ENCODE assay signal across 29 cellular contexts in genomic region chrX:140505421-140506337, GRCh38. TPM values are rescaled to one million over a fixed set of nuclear protein-coding genes. Genes with fewer than 3 reads are reported as not detected.
A peak's percentile ranks its signal among the peaks of the same experiment; 100 is the strongest.
DNase-seq lines count a peak whose midpoint lies in the region; ATAC-seq, FAIRE-seq and TF ChIP-seq lines count a peak whose summit lies in the region.
"Had no signal": no experiment of that assay in that cellular context is flagged by ENCODE, and none has a peak within 500 bp of the region (broad histone marks: within the 10 kb centered on the region; RNA-seq: fewer than 3 reads in every experiment).

No MANE protein-coding gene starts in this region.

- H3K4me3 ChIP-seq in IMR-90 (ENCODE audit: insufficient read depth, low read depth, low read length) (no peak overlapping the region), H1 (ENCODE audit: extremely low read depth in 1 of 4, insufficient read depth in 2 of 4, low read depth in 3 of 4, low read length in 4 of 4) (peak overlapping the region; percentile 49 to 72 (median 54)), right atrium auricular region (no peak overlapping the region)
- H3K4me3 ChIP-seq: GM12878, SJCRH30 had no signal

- TF ChIP-seq RAD21 in IMR-90 (IDR thresholded peaks at IDR 0.05; ENCODE audit: low read length) (no peak), H1 (IDR thresholded peaks at IDR 0.05 in 1 of 2, conservative IDR thresholded peaks at IDR 0.05 in 1 of 2; ENCODE audit: low read depth in 2 of 2, low read length in 2 of 2) (no peak)

- H3K4me2 ChIP-seq in IMR-90 (ENCODE audit: low read depth, low read length) (no peak overlapping the region), H1 (ENCODE audit: insufficient read depth in 1 of 2, low read depth in 2 of 2, low read length in 2 of 2) (peak overlapping the region; percentile 68 to 84)
- H3K4me2 ChIP-seq: KMS-11 had no signal

- no peak overlapping the region for H3K27ac ChIP-seq in IMR-90 (ENCODE audit: insufficient read depth, low read length)
- H3K27ac ChIP-seq in H1 (ENCODE audit: low read depth, low read length), result no peak overlapping the region
- H3K27ac ChIP-seq in right atrium auricular region, result no peak overlapping the region
- H3K27ac ChIP-seq: brain microvascular endothelial cell, esophagus muscularis mucosa, KMS-11, SJCRH30 had no signal

- H3K23ac ChIP-seq in IMR-90 (ENCODE audit: low read depth, low read length), result no peak overlapping the region
- H3K23ac ChIP-seq in H1 (ENCODE audit: insufficient read length), result no peak overlapping the region

- H2BK120ac ChIP-seq in IMR-90 (ENCODE audit: low read depth, low read length) (no peak overlapping the region), H1 (replicated peaks; ENCODE audit: low read depth, low read length) (no peak overlapping the region)

- H2BK15ac ChIP-seq in IMR-90 (ENCODE audit: low read depth, low read length) (no peak overlapping the region), H1 (ENCODE audit: low read length) (no peak overlapping the region)

- H3K4ac ChIP-seq in IMR-90 (ENCODE audit: low read depth, low read length) (no peak overlapping the region), H1 (replicated peaks; ENCODE audit: insufficient read length, low read depth, low read length) (no peak overlapping the region)

- H3K4me1 ChIP-seq in IMR-90 (ENCODE audit: control insufficient read depth, insufficient read depth, low read length), result no peaks in the 10 kb centered on the region
- peaks cover 0 to 11% (median 6%) of the 10 kb centered on the region in 4 experiments; a peak in 6 of 7 replicates for H3K4me1 ChIP-seq in H1 (replicated peaks in 1 of 4; ENCODE audit: control insufficient read depth in 3 of 4, insufficient read depth in 4 of 4, low read length in 3 of 4)
- peaks cover 0 to 28% of the 10 kb centered on the region in 2 donors for H3K4me1 ChIP-seq in right atrium auricular region
- H3K4me1 ChIP-seq: SJCRH30 had no signal

- H4K20me1 ChIP-seq in IMR-90 (ENCODE audit: insufficient read depth, low read length) (no peaks in the 10 kb centered on the region), H1 (replicated peaks in 1 of 2; ENCODE audit: control insufficient read depth in 1 of 2, insufficient read depth in 2 of 2, low read length in 2 of 2) (peaks cover 0 to 2% of the 10 kb centered on the region in 2 experiments)

- dilution Hi-C loops in IMR-90 (cut with HindIII; ENCODE audit: low sequenced_read_pairs, unreplicated experiment), result no loop called here

- no peak overlapping the region for H2AK9ac ChIP-seq in IMR-90 (replicated peaks; ENCODE audit: low read depth, low read length, poor library complexity)

- ATAC-seq in IMR-90 (ENCODE audit: low read depth), result no peak
- ATAC-seq: CD8-positive, alpha-beta T cell; GM12878; natural killer cell treated with Interleukin-12 subunit alpha and Interleukin-12 subunit beta and Interleukin-15 and Interleukin-18, amount 100 ng/mL, for 72 hours; sciatic nerve had no signal

- TF ChIP-seq CTCF in IMR-90 (conservative IDR thresholded peaks at IDR 0.05; ENCODE audit: low read depth, low read length) (no peak), H1 (IDR thresholded peaks at IDR 0.05; ENCODE audit: control extremely low read depth in 1 of 3, insufficient read depth in 1 of 3, low read depth in 1 of 3, low read length in 3 of 3) (no peak), neural crest cell (conservative IDR thresholded peaks at IDR 0.05) (no peak), right atrium auricular region (IDR thresholded peaks at IDR 0.05) (no peak)

- peaks cover 17% of the 10 kb centered on the region for H3K36me3 Mint-ChIP-seq in neural crest cell (ENCODE audit: low read depth)
- H3K36me3 Mint-ChIP-seq in activated CD4-positive, alpha-beta memory T cell treated with anti-CD3 and anti-CD28 coated beads for 36 hours, result no peaks in the 10 kb centered on the region
- H3K36me3 Mint-ChIP-seq: CD8-positive, alpha-beta T cell; memory B cell; natural killer cell treated with Interleukin-12 subunit alpha and Interleukin-12 subunit beta and Interleukin-15 and Interleukin-18, amount 100 ng/mL, for 72 hours had no signal

- H3K4me1 Mint-ChIP-seq in neural crest cell, result peaks cover 61% of the 10 kb centered on the region
- peaks cover 5% of the 10 kb centered on the region for H3K4me1 Mint-ChIP-seq in activated CD4-positive, alpha-beta memory T cell treated with anti-CD3 and anti-CD28 coated beads for 36 hours (ENCODE audit: low read depth)
- H3K4me1 Mint-ChIP-seq: memory B cell had no signal

- CTCF ChIA-PET in IMR-90 (lab: Yijun Ruan, JAX) (no interaction called here), H1 (lab: Charles Lee; ENCODE audit: partially characterized antibody) (interaction anchor here (0.8 to 1.0 kb wide), 2 partner anchors 329 to 449 kb away, joined by 3 read pairs; no protein-coding TSS in a partner anchor)
- CTCF ChIA-PET in activated CD4-positive, alpha-beta memory T cell treated with anti-CD3 and anti-CD28 coated beads for 36 hours (lab: Charles Lee), result no interaction called here

- H3K4me3 Mint-ChIP-seq in neural crest cell, result peak overlapping the region; percentile 98
- H3K4me3 Mint-ChIP-seq in activated CD4-positive, alpha-beta memory T cell treated with anti-CD3 and anti-CD28 coated beads for 36 hours, result no peak overlapping the region
- H3K4me3 Mint-ChIP-seq: CD8-positive, alpha-beta T cell; memory B cell; natural killer cell treated with Interleukin-12 subunit alpha and Interleukin-12 subunit beta and Interleukin-15 and Interleukin-18, amount 100 ng/mL, for 72 hours had no signal

- no peak overlapping the region for H2BK12ac ChIP-seq in H1 (ENCODE audit: low read depth, low read length)

- H3K79me2 ChIP-seq in H1 (ENCODE audit: control insufficient read depth in 1 of 2, insufficient read depth in 2 of 2, low read length in 2 of 2), result peaks cover 0 to 3% of the 10 kb centered on the region in 2 experiments; a peak in 1 of 4 replicates

- no peaks in the 10 kb centered on the region for H3K9me1 ChIP-seq in IMR-90 (ENCODE audit: insufficient read depth, low read length)

- peaks cover 94% of the 10 kb centered on the region for H3K27me3 Mint-ChIP-seq in neural crest cell (ENCODE audit: low read depth)
- H3K27me3 Mint-ChIP-seq in activated CD4-positive, alpha-beta memory T cell treated with anti-CD3 and anti-CD28 coated beads for 36 hours, result peaks cover 49% of the 10 kb centered on the region

- TF ChIP-seq POLR2A in IMR-90 (IDR thresholded peaks at IDR 0.05; ENCODE audit: low read depth, low read length) (no peak), H1 (IDR thresholded peaks at IDR 0.05; ENCODE audit: control extremely low read depth in 1 of 2, low read depth in 2 of 2, low read length in 2 of 2) (no peak)

- H3K9me3 ChIP-seq in IMR-90 (ENCODE audit: control insufficient read depth, insufficient read depth, low read length), result peaks cover 13% of the 10 kb centered on the region; the same call in 1 of the 2 replicates
- no peaks in the 10 kb centered on the region for H3K9me3 ChIP-seq in H1 (ENCODE audit: insufficient read depth in 2 of 2, low read depth in 1 of 2, low read length in 1 of 2)
- H3K9me3 ChIP-seq in right atrium auricular region, result no peaks in the 10 kb centered on the region
- H3K9me3 ChIP-seq: esophagus muscularis mucosa, SJCRH30 had no signal

- H3K36me3 ChIP-seq in IMR-90 (ENCODE audit: control insufficient read depth, insufficient read depth, low read length) (no peaks in the 10 kb centered on the region), H1 (ENCODE audit: control insufficient read depth in 2 of 4, insufficient read depth in 4 of 4, low read length in 3 of 4) (no peaks in the 10 kb centered on the region), right atrium auricular region (no peaks in the 10 kb centered on the region)
- H3K36me3 ChIP-seq: brain microvascular endothelial cell, esophagus muscularis mucosa, SJCRH30 had no signal

- POLR2A ChIA-PET in IMR-90 (lab: Charles Lee; ENCODE audit: unreplicated experiment), result no interaction called here
- POLR2A ChIA-PET in H1 (lab: Charles Lee; ENCODE audit: partially characterized antibody), result interaction anchor here (1.3 to 1.6 kb wide), 3 partner anchors 18 to 66 kb away, joined by 3 to 5 read pairs (median 4); no protein-coding TSS in a partner anchor
- POLR2A ChIA-PET in activated CD4-positive, alpha-beta memory T cell treated with anti-CD3 and anti-CD28 coated beads for 36 hours (lab: Charles Lee), result no interaction called here

- WGBS in IMR-90 (ENCODE audit: extremely low coverage in 2 of 2, insufficient read length in 1 of 2), 2 experiments, result 27% methylated on average over 19 of the region's 63 CpGs; no CpG with 5 or more reads in 1 of the 2 experiments
- WGBS in H1 (ENCODE audit: extremely low coverage in 1 of 2, insufficient coverage in 1 of 2, insufficient read length in 1 of 2, insufficient replicate concordance in 2 of 2, low coverage in 1 of 2, low lambda C conversion rate in 2 of 2, missing lambda C conversion rate in 1 of 2), 2 experiments, result 1% methylated on average over 23 of the region's 63 CpGs; no CpG with 5 or more reads in 1 of the 2 experiments

- peak; percentile 60 for DNase-seq in ELF-1 (ENCODE audit: low read depth, low spot score)
- no peak for DNase-seq in IMR-90
- peak in 1 of 2 experiments; percentile 53 for DNase-seq in H1 (ENCODE audit: low read depth in 1 of 2, low spot score in 2 of 2)
- peak; percentile 50 for DNase-seq in neural crest cell (ENCODE audit: low read depth, low spot score)
- no peak for DNase-seq in activated CD4-positive, alpha-beta memory T cell treated with anti-CD3 and anti-CD28 coated beads for 36 hours
- DNase-seq in right atrium auricular region (ENCODE audit: low spot score), result no peak
- no peak for DNase-seq in HK-2 (ENCODE audit: unreplicated experiment)
- no peak for DNase-seq in stimulated activated CD4-positive, alpha-beta T cell treated with anti-CD3 and anti-CD28 coated beads, Interleukin-1b, Interleukin-23, amount 100 ng/mL, for 48 hours
- DNase-seq: activated CD4-positive, alpha-beta T cell treated with anti-CD3 and anti-CD28 coated beads for 48 hours; activated naive CD4-positive, alpha-beta T cell treated with anti-CD3 and anti-CD28 coated beads, Interleukin-2, amount 50 U/mL, for 16 hours; brain microvascular endothelial cell; CD8-positive, alpha-beta T cell; dermis blood vessel endothelial cell; GOT3; NCI-H1105; NCI-H2107; NCI-H524 treated with DMSO at 0.1 percent for 48 hours; OCI-M1; SJCRH30 had no signal

- no peaks in the 10 kb centered on the region for H3K79me1 ChIP-seq in IMR-90 (ENCODE audit: low read depth in 1 of 2, low read length in 2 of 2)
- H3K79me1 ChIP-seq in H1 (ENCODE audit: low read depth, low read length), result no peaks in the 10 kb centered on the region

- no peaks in the 10 kb centered on the region for H3K9me3 Mint-ChIP-seq in neural crest cell
- H3K9me3 Mint-ChIP-seq in activated CD4-positive, alpha-beta memory T cell treated with anti-CD3 and anti-CD28 coated beads for 36 hours, result no peaks in the 10 kb centered on the region
- H3K9me3 Mint-ChIP-seq: CD8-positive, alpha-beta T cell; memory B cell; natural killer cell treated with Interleukin-12 subunit alpha and Interleukin-12 subunit beta and Interleukin-15 and Interleukin-18, amount 100 ng/mL, for 72 hours had no signal

- intact Hi-C loops in IMR-90 (cut with micrococcal nuclease), result loop anchor here (10.0 kb wide), 1 partner anchor 451 kb away; no protein-coding TSS in a partner anchor
- intact Hi-C loops in activated CD4-positive, alpha-beta memory T cell treated with anti-CD3 and anti-CD28 coated beads for 36 hours (cut with micrococcal nuclease), result no loop called here

- in situ Hi-C loops in IMR-90 (cut with MboI; ENCODE audit: low sequenced_read_pairs), result no loop called here

- no TSS peak for BruUV-seq in IMR-90 (replicated peaks; lab: Mats Ljungman, UMichigan)

- H3K18ac ChIP-seq in IMR-90 (ENCODE audit: low read depth, low read length) (no peak overlapping the region), H1 (ENCODE audit: extremely low read depth, low read length) (no peak overlapping the region; the same call in 1 of the 2 replicates)

- H3K56ac ChIP-seq in IMR-90 (ENCODE audit: extremely low read depth, insufficient read depth, low read length) (no peak overlapping the region), H1 (replicated peaks; ENCODE audit: insufficient read length, low read depth, low read length) (no peak overlapping the region)

- peak overlapping the region; percentile 95 for H3K27ac Mint-ChIP-seq in neural crest cell (ENCODE audit: unreplicated experiment)
- H3K27ac Mint-ChIP-seq in activated CD4-positive, alpha-beta memory T cell treated with anti-CD3 and anti-CD28 coated beads for 36 hours, result no peak overlapping the region
- H3K27ac Mint-ChIP-seq: CD8-positive, alpha-beta T cell; memory B cell; natural killer cell treated with Interleukin-12 subunit alpha and Interleukin-12 subunit beta and Interleukin-15 and Interleukin-18, amount 100 ng/mL, for 72 hours had no signal

- H3K14ac ChIP-seq in IMR-90 (replicated peaks; ENCODE audit: low read depth, low read length) (no peak overlapping the region), H1 (ENCODE audit: insufficient read length) (no peak overlapping the region)

- H4K8ac ChIP-seq in IMR-90 (ENCODE audit: low read depth in 2 of 2, low read length in 2 of 2) (no peak overlapping the region), H1 (ENCODE audit: extremely low read depth, insufficient read depth, low read length) (no peak overlapping the region)

- H4K5ac ChIP-seq in IMR-90 (ENCODE audit: low read depth, low read length), result no peak overlapping the region
- H4K5ac ChIP-seq in H1 (ENCODE audit: insufficient read length, low read depth, low read length), result no peak overlapping the region

- H3K23me2 ChIP-seq in H1 (ENCODE audit: low read depth, low read length), result peaks cover 16% of the 10 kb centered on the region; the same call in 1 of the 2 replicates

- no peak overlapping the region for H2BK20ac ChIP-seq in IMR-90 (ENCODE audit: low read depth, low read length)
- no peak overlapping the region for H2BK20ac ChIP-seq in H1 (ENCODE audit: low read length)

- FAIRE-seq in H1 (lab: Jason Lieb, UNC), result no peak
- FAIRE-seq: GM12878 had no signal

- H3K9ac ChIP-seq in IMR-90 (ENCODE audit: low read depth, low read length), result no peak overlapping the region
- no peak overlapping the region; a peak in 2 of 7 replicates for H3K9ac ChIP-seq in H1 (replicated peaks in 1 of 4; ENCODE audit: extremely low read depth in 1 of 4, low read depth in 3 of 4, low read length in 3 of 4)
- H3K9ac ChIP-seq: KMS-11 had no signal

- H3K27me3 ChIP-seq in IMR-90 (ENCODE audit: control insufficient read depth, insufficient read depth, low read length) (peaks cover 83% of the 10 kb centered on the region), H1 (replicated peaks in 1 of 4; ENCODE audit: control insufficient read depth in 3 of 4, extremely low read depth in 1 of 4, insufficient read depth in 3 of 4, low read length in 3 of 4) (peaks cover 15 to 74% (median 47%) of the 10 kb centered on the region in 4 experiments), right atrium auricular region (peaks cover 10 to 23% of the 10 kb centered on the region in 2 donors)
- H3K27me3 ChIP-seq: SJCRH30 had no signal

- H4K91ac ChIP-seq in IMR-90 (ENCODE audit: insufficient read depth, low read depth, low read length) (no peak overlapping the region), H1 (replicated peaks; ENCODE audit: insufficient read length, low read length) (no peak overlapping the region)

- TF ChIP-seq EP300 in H1 (IDR thresholded peaks at IDR 0.05; ENCODE audit: borderline replicate concordance in 1 of 2, low read depth in 2 of 2, low read length in 2 of 2), result no peak

- H2BK5ac ChIP-seq in IMR-90 (ENCODE audit: low read depth, low read length, poor library complexity, severe bottlenecking), result no peak overlapping the region
- no peak overlapping the region for H2BK5ac ChIP-seq in H1 (ENCODE audit: low read depth, low read length)

- peak overlapping the region; percentile 14 for H2AFZ ChIP-seq in IMR-90 (replicated peaks; ENCODE audit: low read length, poor library complexity)
- H2AFZ ChIP-seq in H1 (ENCODE audit: low read length), result no peak overlapping the region; the same call in 1 of the 2 replicates

- H2AK5ac ChIP-seq in IMR-90 (ENCODE audit: low read depth, low read length) (no peak overlapping the region), H1 (ENCODE audit: low read depth, low read length) (no peak overlapping the region)

RNA-seq across cellular contexts. Expression of gene SOX3, which starts 0.8 kb away (rescaled TPM):
- total RNA-seq in IMR-90 (2012; rRNA removed) (not detected in 2 replicates), neural crest cell (201 and 205 TPM in 2 replicates), right atrium auricular region (not detected)
- polyA plus RNA-seq in IMR-90 (2012; rRNA removed) (0.03 TPM in 1 of 2 replicates, not detected in the other), H1 (2011; rRNA removed) (10.4 and 19.2 TPM in 2 replicates)
- polyA plus RNA-seq in IMR-90 (2012; cell fraction: cytosol; rRNA removed), result 0.03 TPM in 1 of 2 replicates, not detected in the other
- polyA plus RNA-seq in IMR-90 (2012; cell fraction: nucleus; rRNA removed; ENCODE audit: low replicate concordance), result not detected in 2 replicates
- total RNA-seq in H1 (2021; fragmentation: NEBNext Ultra II Directional; extraction: Animal tissue kit (Norgen Biotek cat#: 25700)), result 38.9 and 41.0 TPM in 2 replicates
- 12.2 TPM for polyA plus RNA-seq in H1 (2011; cell fraction: cytosol; rRNA removed)
- polyA plus RNA-seq in H1 (2011; cell fraction: nucleus; rRNA removed), result 19.5 TPM
- 19.4 to 28.4 TPM (median 23.7 TPM) in 4 replicates for polyA plus RNA-seq in H1 (2012, experiment 1 of 2)
- 26.4 TPM for polyA plus RNA-seq in H1 (2012, experiment 2 of 2)
- polyA plus RNA-seq in H1 (2013, experiment 1 of 2), result 22.8 TPM
- polyA plus RNA-seq in H1 (2013, experiment 2 of 2), result 20.6 TPM
- polyA minus RNA-seq in H1 (2011; rRNA and poly(A)+ RNA removed), result 1.4 and 2.6 TPM in 2 replicates
- polyA minus RNA-seq in H1 (2011; cell fraction: cytosol; rRNA and poly(A)+ RNA removed), result 17.5 TPM
- 15.2 TPM for polyA minus RNA-seq in H1 (2011; cell fraction: nucleus; rRNA and poly(A)+ RNA removed)
- not detected for total RNA-seq in activated CD4-positive, alpha-beta memory T cell treated with anti-CD3 and anti-CD28 coated beads for 36 hours
- total RNA-seq: CD8-positive, alpha-beta T cell; dermis blood vessel endothelial cell; esophagus muscularis mucosa; G401; glomerular endothelial cell; GM12878; kidney epithelial cell; natural killer cell treated with Interleukin-12 subunit alpha and Interleukin-12 subunit beta and Interleukin-15 and Interleukin-18, amount 100 ng/mL, for 72 hours; sciatic nerve; SJCRH30 had no signal
- polyA plus RNA-seq: AG04450, GM12878 had no signal

Comparison
In these comparisons a context has a peak if more than half of its experiments do, and no peak if none do; other contexts are left out.
1. DNase-seq: peak in ELF-1 (single experiment) and neural crest cell (single experiment); none in IMR-90 (single experiment), activated CD4-positive, alpha-beta memory T cell treated with anti-CD3 and anti-CD28 coated beads for 36 hours (single experiment), right atrium auricular region (single experiment), HK-2 (single experiment) and stimulated activated CD4-positive, alpha-beta T cell treated with anti-CD3 and anti-CD28 coated beads, Interleukin-1b, Interleukin-23, amount 100 ng/mL, for 48 hours (single experiment).
2. H3K4me3 ChIP-seq: peak in H1 (4 of 4); none in IMR-90 (single experiment) and right atrium auricular region (0 of 2).
3. RNA of gene SOX3, which starts 0.8 kb away (total RNA-seq): 201 to 205 TPM in neural crest cell and 38.9 to 41.0 TPM in H1; not detected in IMR-90, not detected in activated CD4-positive, alpha-beta memory T cell treated with anti-CD3 and anti-CD28 coated beads for 36 hours and not detected in right atrium auricular region; every median in the first group is over 10 times any median in the second.